In the genomic region with DNA sequence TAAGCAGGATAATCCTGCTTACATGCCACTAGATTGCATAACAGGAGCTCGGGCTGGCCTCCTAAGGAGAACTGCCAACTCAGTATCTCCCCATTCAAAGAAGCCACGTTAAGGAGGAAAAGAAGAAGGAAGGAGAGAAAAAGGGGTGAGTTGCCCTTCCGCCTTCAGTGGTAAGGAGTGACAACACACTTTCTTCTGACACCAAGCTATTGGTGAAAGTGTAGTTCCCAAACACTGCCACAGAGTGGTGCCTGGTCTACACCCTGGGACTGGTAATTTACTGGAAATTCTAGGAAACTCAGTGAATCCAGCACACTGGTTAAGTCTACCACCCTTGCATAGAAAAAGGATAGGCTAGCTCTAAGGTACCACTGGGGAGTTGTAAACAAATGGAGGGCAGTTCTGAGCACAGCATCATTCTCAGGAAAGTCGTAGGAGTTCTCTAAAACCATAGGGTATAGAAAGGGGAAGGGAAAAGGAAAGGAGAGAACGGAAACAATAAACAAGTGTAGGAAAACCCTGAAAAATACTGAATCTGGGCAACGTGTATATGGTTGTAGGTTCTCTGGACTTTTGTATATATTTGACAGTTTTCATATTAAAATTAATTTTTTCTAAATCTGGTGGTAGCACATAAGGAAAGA, we compare ENCODE assay signal across 8 cellular contexts. TPM values are rescaled to one million over a fixed set of nuclear protein-coding genes. Genes with fewer than 3 reads are reported as not detected.
DNase-seq lines count a peak whose midpoint lies in the region; ATAC-seq and TF ChIP-seq lines count a peak whose summit lies in the region.

No MANE protein-coding gene starts in this region.

- CTCF ChIA-PET in T-cell (lab: Charles Lee) = interaction anchor here (0.5 to 6.8 kb wide), 13 partner anchors 8 to 655 kb away, joined by 3 to 140 read pairs (median 4); no protein-coding TSS in a partner anchor

- no peaks in the 10 kb centered on the region for H3K9me3 Mint-ChIP-seq in T-cell
- H3K9me3 Mint-ChIP-seq in immature natural killer cell = no peaks in the 10 kb centered on the region

- H3K9me3 ChIP-seq in MM.1S (replicated peaks; ENCODE audit: insufficient read depth, low read length) = no peaks in the 10 kb centered on the region

- H3K4me1 Mint-ChIP-seq in T-cell = peaks cover 9 to 25% (median 18%) of the 10 kb centered on the region in 3 donors
- H3K4me1 Mint-ChIP-seq in immature natural killer cell = peaks cover 0 to 54% of the 10 kb centered on the region in 2 donors

- peak; percentile 68 to 87 (median 80) for ATAC-seq in T-cell (replicated peaks in 1 of 4)

- H3K79me2 ChIP-seq in MM.1S (ENCODE audit: low read length) = no peaks in the 10 kb centered on the region

- peak; percentile 78 for TF ChIP-seq CTCF in HFF-Myc (IDR thresholded peaks at IDR 0.05; ENCODE audit: low read depth, low read length, missing control alignments)
- peak; percentile 71 for TF ChIP-seq CTCF in MM.1S (IDR thresholded peaks at IDR 0.05; ENCODE audit: low read length)
- peak; percentile 91 for TF ChIP-seq CTCF in brain microvascular endothelial cell (IDR thresholded peaks at IDR 0.05; ENCODE audit: low read depth, low read length, missing control alignments)

- H3K27me3 ChIP-seq in MM.1S (replicated peaks; ENCODE audit: insufficient read depth, low read length) (no peaks in the 10 kb centered on the region), brain microvascular endothelial cell (replicated peaks) (no peaks in the 10 kb centered on the region)

- H3K27ac Mint-ChIP-seq in T-cell (no peak overlapping the region), immature natural killer cell (no peak overlapping the region)

- DNase-seq in NCI-H146 (lab: John Stamatoyannopoulos, UW) = peak; percentile 3
- DNase-seq in NCI-H146 treated with DMSO at 0.1 percent for 48 hours (lab: John Stamatoyannopoulos, UW; ENCODE audit: unreplicated experiment) = no peak
- DNase-seq in HFF-Myc (ENCODE audit: extremely low read depth, low read depth) = peak; percentile 56
- DNase-seq in MM.1S = peak; percentile 57
- DNase-seq in T-cell = peak in 32 of 34 experiments; percentile 3 to 49 (median 29)
- DNase-seq in brain microvascular endothelial cell = peak; percentile 76
- DNase-seq in immature natural killer cell = peak; percentile 59 to 69 (median 60)
- peak; percentile 33 to 54 for DNase-seq in stimulated activated CD4-positive, alpha-beta T cell treated with anti-CD3 and anti-CD28 coated beads, Interleukin-2, amount 100 ng/mL, for 24 hours

- H3K36me3 Mint-ChIP-seq in T-cell = peaks cover 2% of the 10 kb centered on the region
- no peaks in the 10 kb centered on the region for H3K36me3 Mint-ChIP-seq in immature natural killer cell

- H3K27ac ChIP-seq in MM.1S (ENCODE audit: low read length) = no peak overlapping the region
- H3K27ac ChIP-seq in brain microvascular endothelial cell = no peak overlapping the region

- no peaks in the 10 kb centered on the region for H4K20me1 ChIP-seq in MM.1S (ENCODE audit: insufficient read depth, low read length)

- H2AFZ ChIP-seq in MM.1S (ENCODE audit: low read length) = no peak overlapping the region

- H3K4me3 ChIP-seq in HFF-Myc (replicated peaks; ENCODE audit: low read depth, low read length) (no peak overlapping the region), MM.1S (ENCODE audit: low read length) (no peak overlapping the region), brain microvascular endothelial cell (ENCODE audit: low read depth, low read length) (no peak overlapping the region)

- no peak overlapping the region for H3K4me2 ChIP-seq in MM.1S (ENCODE audit: low read depth, low read length)

- in situ Hi-C loops in brain microvascular endothelial cell (cut with HindIII; ENCODE audit: low pct_ligation_motif_present, low sequenced_read_pairs) = no loop called here

- H3F3A ChIP-seq in MM.1S (ENCODE audit: insufficient read depth, low read length) = no peaks in the 10 kb centered on the region

- H3K9me2 ChIP-seq in MM.1S (replicated peaks; ENCODE audit: insufficient read depth, low read length) = no peaks in the 10 kb centered on the region

- POLR2A ChIA-PET in T-cell (lab: Charles Lee) = interaction anchor here in 1 of 2 donors (0.6 kb wide), 1 partner anchor 152 kb away, joined by 4 read pairs; no protein-coding TSS in a partner anchor

- H3K4me1 ChIP-seq in MM.1S (ENCODE audit: low read length) = no peaks in the 10 kb centered on the region

- H3K27me3 Mint-ChIP-seq in T-cell (no peaks in the 10 kb centered on the region), immature natural killer cell (ENCODE audit: low read depth in 3 of 3) (no peaks in the 10 kb centered on the region)

- no peak overlapping the region for H3K9ac ChIP-seq in MM.1S (ENCODE audit: low read length)

- H3K36me3 ChIP-seq in MM.1S (replicated peaks; ENCODE audit: insufficient read depth, low read length) (no peaks in the 10 kb centered on the region), brain microvascular endothelial cell (replicated peaks) (no peaks in the 10 kb centered on the region)

- H3K4me3 Mint-ChIP-seq in T-cell (no peak overlapping the region), immature natural killer cell (no peak overlapping the region)

RNA-seq across cellular contexts. Expression of a gene that starts 58.2 kb away (rescaled TPM):
- total RNA-seq in T-cell = 10 to 100 TPM; 17.9 to 30.2 (median 18.5) TPM
- polyA plus RNA-seq in immature natural killer cell = 10 to 100 TPM; 66.4 to 96.4 (median 85.9) TPM
